Comparison of ENCODE assay signal across 9 cellular contexts in the genomic region with DNA sequence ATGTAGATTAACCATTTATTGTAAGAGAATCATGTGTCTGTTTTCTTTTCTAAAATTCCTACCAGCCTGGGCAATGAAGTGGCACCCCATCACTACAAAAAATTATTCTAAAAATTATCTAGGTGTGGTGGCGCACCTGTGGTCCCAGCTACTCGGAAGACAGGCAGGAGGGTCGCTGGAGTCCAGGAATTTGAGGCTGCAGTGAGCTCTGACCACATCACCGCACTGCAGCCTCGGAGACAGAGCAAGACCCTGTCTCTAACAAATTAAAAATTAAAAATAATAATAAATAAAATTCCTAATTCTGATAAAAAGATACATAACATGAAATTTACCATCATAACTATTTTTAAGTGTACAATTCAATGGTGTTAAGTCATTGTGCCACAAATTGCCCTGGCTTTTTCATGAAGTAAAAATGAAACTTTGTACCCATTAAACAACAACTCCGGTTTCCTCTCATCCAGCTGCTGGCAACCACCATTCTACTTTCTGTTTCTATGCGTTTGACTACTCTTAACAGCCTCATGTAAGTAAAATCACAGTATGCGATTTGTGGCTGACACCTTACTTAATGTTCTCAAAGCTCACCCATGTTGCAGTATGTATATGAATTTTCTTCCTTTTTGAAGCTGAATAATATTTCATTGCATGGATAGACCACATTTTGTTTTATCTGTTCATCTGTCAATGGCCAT. TPM values are rescaled to one million over a fixed set of nuclear protein-coding genes. Genes with fewer than 3 reads are reported as not detected.
DNase-seq lines count a peak whose midpoint lies in the region; ATAC-seq, FAIRE-seq and TF ChIP-seq lines count a peak whose summit lies in the region.
"Had no signal": no experiment of that assay in that cellular context is flagged by ENCODE, and none has a peak within 500 bp of the region (broad histone marks: within the 10 kb centered on the region; RNA-seq: fewer than 3 reads in every experiment).

No MANE protein-coding gene starts in this region.

- DNase-seq in GM18507 (ENCODE audit: extremely low spot score, insufficient read length, low read depth) (peak; percentile 42), epithelial cell of proximal tubule (ENCODE audit: low read depth) (no peak), cardiac septum (ENCODE audit: low spot score) (no peak), tibial nerve (ENCODE audit: low spot score in 2 of 2) (no peak), LoVo (ENCODE audit: low spot score) (no peak), NCI-H2107 treated with DMSO at 0.1 percent for 48 hours (lab: John Stamatoyannopoulos, UW; ENCODE audit: unreplicated experiment) (no peak)
- DNase-seq: H7 had no signal

- intact Hi-C loops in cardiac septum (cut with DNase I), result no loop called here

- H3K4me1 ChIP-seq in tibial nerve, result no peaks in the 10 kb centered on the region

- H3K27me3 ChIP-seq in tibial nerve, result no peaks in the 10 kb centered on the region

- TF ChIP-seq POLR2A in tibial nerve (IDR thresholded peaks at IDR 0.05), result no peak

- peak overlapping the region in 1 of 4 donors; percentile 19 for H3K27ac ChIP-seq in tibial nerve

- no peak for TF ChIP-seq EP300 in tibial nerve (IDR thresholded peaks at IDR 0.05)

- ATAC-seq in GM21528 (IDR thresholded peaks at IDR 0.05; ENCODE audit: low FRiP score, unreplicated experiment), result peak; percentile 96
- ATAC-seq in HG03565 (IDR thresholded peaks at IDR 0.05; ENCODE audit: unreplicated experiment), result peak; percentile 98

- no peaks in the 10 kb centered on the region for H3K9me3 ChIP-seq in tibial nerve

- peak; percentile 99 for FAIRE-seq in GM18507 (lab: Jason Lieb, UNC)

- 87 to 88% methylated on average over 8 of the region's 8 CpGs for WGBS in tibial nerve, 2 donors

- H3K4me3 ChIP-seq in epithelial cell of proximal tubule (ENCODE audit: low read depth, low read length) (peak overlapping the region; percentile 16), tibial nerve (no peak overlapping the region)

- TF ChIP-seq CTCF in epithelial cell of proximal tubule (conservative IDR thresholded peaks at IDR 0.05; ENCODE audit: low read depth, low read length) (no peak), tibial nerve (IDR thresholded peaks at IDR 0.05) (no peak)

- H3K36me3 ChIP-seq in tibial nerve, result no peaks in the 10 kb centered on the region

RNA-seq across cellular contexts. Expression of a gene that starts 20.6 kb away (rescaled TPM):
- total RNA-seq in epithelial cell of proximal tubule (14.7 and 18.8 TPM in 2 replicates), cardiac septum (10.5 TPM), tibial nerve (10 to 100 TPM; 21.8 to 33.9 (median 25.0) TPM)
